ENCODE assay signal across 14 cellular contexts in the genomic region with DNA sequence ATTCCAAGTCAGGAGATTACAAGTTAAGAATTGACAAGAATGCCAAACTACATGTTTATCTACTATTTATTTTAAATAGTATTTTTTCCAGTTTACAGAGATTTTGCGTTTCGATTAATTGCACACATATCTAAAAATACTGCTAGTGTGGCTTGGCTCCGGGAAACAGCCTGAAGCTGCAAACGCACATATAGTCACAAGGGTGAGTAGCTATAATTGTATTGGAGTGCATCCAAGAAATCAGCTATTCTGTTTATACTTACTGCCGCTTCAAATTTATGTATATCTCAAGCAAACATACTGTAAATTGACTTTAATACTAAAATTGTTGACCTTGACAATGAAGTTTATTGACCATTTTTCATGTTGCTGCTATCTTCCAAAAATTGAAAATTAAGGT.
DNase-seq lines count a peak whose midpoint lies in the region; FAIRE-seq and TF ChIP-seq lines count a peak whose summit lies in the region.
"Had no signal": no experiment of that assay in that cellular context is flagged by ENCODE, and none has a peak within 500 bp of the region (broad histone marks: within the 10 kb centered on the region; RNA-seq: fewer than 3 reads in every experiment).

No MANE protein-coding gene starts in this region.

- H3K36me3 ChIP-seq in SK-N-MC (ENCODE audit: insufficient read depth, low read length), result no peaks in the 10 kb centered on the region
- no peaks in the 10 kb centered on the region for H3K36me3 ChIP-seq in Peyer's patch
- H3K36me3 ChIP-seq: left lung had no signal

- no peak overlapping the region for H3K4me3 ChIP-seq in LNCaP clone FGC (ENCODE audit: low read depth, low read length)
- H3K4me3 ChIP-seq in SK-N-MC, result peak overlapping the region; percentile 50; the same call in 1 of the 2 replicates
- no peak overlapping the region for H3K4me3 ChIP-seq in Peyer's patch
- H3K4me3 ChIP-seq: left lung had no signal

- no peaks in the 10 kb centered on the region for H3K9me3 ChIP-seq in SK-N-MC (ENCODE audit: low read depth, low read length)
- H3K9me3 ChIP-seq in Peyer's patch, result no peaks in the 10 kb centered on the region
- H3K9me3 ChIP-seq: left lung had no signal

- H3K27ac ChIP-seq in SK-N-MC (no peak overlapping the region; the same call in 1 of the 2 replicates), Peyer's patch (no peak overlapping the region)
- H3K27ac ChIP-seq: foreskin keratinocyte, left lung had no signal

- TF ChIP-seq POLR2A in GM12892 (IDR thresholded peaks at IDR 0.05; ENCODE audit: low read depth, low read length) (no peak), Peyer's patch (IDR thresholded peaks at IDR 0.05) (no peak)

- TF ChIP-seq CTCF in LNCaP clone FGC (IDR thresholded peaks at IDR 0.05; ENCODE audit: control insufficient read depth, extremely low read depth, insufficient read depth), result no peak
- TF ChIP-seq CTCF in Peyer's patch (IDR thresholded peaks at IDR 0.05), result no peak

- H3K27me3 ChIP-seq in Peyer's patch, result no peaks in the 10 kb centered on the region
- H3K27me3 ChIP-seq: foreskin keratinocyte, left lung had no signal

- peak; percentile 38 for DNase-seq in LNCaP clone FGC (ENCODE audit: low read depth)
- DNase-seq in NCI-H1930 (lab: John Stamatoyannopoulos, UW), result peak; percentile 23 to 41
- peak; percentile 73 for DNase-seq in SK-N-MC (ENCODE audit: low read depth, low spot score)
- DNase-seq in iris pigment epithelial cell (ENCODE audit: low read depth), result peak; percentile 51
- no peak for DNase-seq in iPS-NIHi11 (ENCODE audit: low spot score)
- no peak for DNase-seq in GM12892 (ENCODE audit: insufficient read length)
- DNase-seq in Peyer's patch, result no peak
- DNase-seq: activated naive CD4-positive, alpha-beta T cell treated with anti-CD3 and anti-CD28 coated beads for 36 hours; DND-41; effector memory CD8-positive, alpha-beta T cell; foreskin keratinocyte; left lung; stimulated activated CD4-positive, alpha-beta T cell treated with anti-CD3 and anti-CD28 coated beads, Interleukin-4, amount 100 ng/mL, for 24 hours; T-helper 17 cell had no signal

- FAIRE-seq in GM12892 (lab: Jason Lieb, UNC), result no peak

- no peaks in the 10 kb centered on the region for H3K4me1 ChIP-seq in Peyer's patch
- H3K4me1 ChIP-seq: foreskin keratinocyte, left lung had no signal

- H3K9ac ChIP-seq in SK-N-MC (ENCODE audit: insufficient read length), result peak overlapping the region; percentile 25

Comparison
In these comparisons a context has a peak if more than half of its experiments do, and no peak if none do; other contexts are left out.
1. DNase-seq: peak in LNCaP clone FGC (single experiment), NCI-H1930 (2 of 2), SK-N-MC (single experiment) and iris pigment epithelial cell (single experiment); none in iPS-NIHi11 (single experiment), GM12892 (single experiment) and Peyer's patch (0 of 3).